In genomic region chr2:234595829-234596228, GRCh38 we compare ENCODE assay signal across 23 cellular contexts.
DNase-seq lines count a peak whose midpoint lies in the region; ATAC-seq and TF ChIP-seq lines count a peak whose summit lies in the region.
"Had no signal": no experiment of that assay in that cellular context is flagged by ENCODE, and none has a peak within 500 bp of the region (broad histone marks: within the 10 kb centered on the region; RNA-seq: fewer than 3 reads in every experiment).

No MANE protein-coding gene starts in this region.

- H3K27me3 Mint-ChIP-seq in MCF 10A (ENCODE audit: insufficient read depth, unreplicated experiment) = no peaks in the 10 kb centered on the region
- no peaks in the 10 kb centered on the region for H3K27me3 Mint-ChIP-seq in activated CD4-positive, alpha-beta T cell treated with anti-CD3 and anti-CD28 coated beads, Interleukin-2, amount 10 ng/mL, durations not matched to agents 7 days and 5 days
- H3K27me3 Mint-ChIP-seq: CD4-positive, CD25-positive, alpha-beta regulatory T cell had no signal

- whole genome bisulfite sequencing in mammary epithelial cell (ENCODE audit: low coverage, missing lambda C conversion rate) = 57% methylated on average over 3 of the region's 3 CpGs

- no peak overlapping the region for H3K27ac Mint-ChIP-seq in MCF 10A (ENCODE audit: low read depth, unreplicated experiment)
- H3K27ac Mint-ChIP-seq in activated CD4-positive, alpha-beta T cell treated with anti-CD3 and anti-CD28 coated beads, Interleukin-2, amount 10 ng/mL, durations not matched to agents 7 days and 5 days = no peak overlapping the region
- H3K27ac Mint-ChIP-seq: activated CD8-positive, alpha-beta memory T cell treated with anti-CD3 and anti-CD28 coated beads, Interleukin-2, amount 10 ng/mL, durations not matched to agents 7 days and 5 days; activated naive CD8-positive, alpha-beta T cell treated with anti-CD3 and anti-CD28 coated beads, Interleukin-2, amount 10 ng/mL, durations not matched to agents 7 days and 5 days; activated T-helper 1 cell treated with anti-CD3 and anti-CD28 coated beads, Interleukin-12 subunit alpha, Interleukin-12 subunit beta, Interleukin-2, Interleukin-4 antibody, amounts not matched to agents 30 ng/mL and 10 ng/mL and 1 ng/mL, durations not matched to agents 14 hours and 24 hours and 36 hours; CD4-positive, CD25-positive, alpha-beta regulatory T cell had no signal

- H3K79me2 ChIP-seq in mammary epithelial cell (ENCODE audit: insufficient read depth, low read length) (no peaks in the 10 kb centered on the region), fibroblast of lung (ENCODE audit: control insufficient read depth, insufficient read depth, low read length) (no peaks in the 10 kb centered on the region), PC-3 (ENCODE audit: low read length) (no peaks in the 10 kb centered on the region)

- in situ Hi-C loops in mammary epithelial cell (cut with MboI; ENCODE audit: low sequenced_read_pairs in 2 of 2) = no loop called here

- H3K4me1 Mint-ChIP-seq in MCF 10A (ENCODE audit: insufficient read depth, unreplicated experiment) = peaks cover 5% of the 10 kb centered on the region
- H3K4me1 Mint-ChIP-seq in activated CD4-positive, alpha-beta T cell treated with anti-CD3 and anti-CD28 coated beads, Interleukin-2, amount 10 ng/mL, durations not matched to agents 7 days and 5 days = no peaks in the 10 kb centered on the region
- H3K4me1 Mint-ChIP-seq: activated CD8-positive, alpha-beta memory T cell treated with anti-CD3 and anti-CD28 coated beads, Interleukin-2, amount 10 ng/mL, durations not matched to agents 7 days and 5 days; activated naive CD8-positive, alpha-beta T cell treated with anti-CD3 and anti-CD28 coated beads, Interleukin-2, amount 10 ng/mL, durations not matched to agents 7 days and 5 days; CD4-positive, CD25-positive, alpha-beta regulatory T cell had no signal

- peaks cover 2% of the 10 kb centered on the region for H3K4me1 ChIP-seq in mammary epithelial cell (ENCODE audit: insufficient read depth, low read length)
- H3K4me1 ChIP-seq in fibroblast of lung (ENCODE audit: control insufficient read depth, extremely low read depth, insufficient read depth, low read length) = peaks cover 2% of the 10 kb centered on the region
- H3K4me1 ChIP-seq in PC-3 (ENCODE audit: insufficient read depth, low read length) = no peaks in the 10 kb centered on the region
- H3K4me1 ChIP-seq: breast epithelium, upper lobe of left lung had no signal

- H3K27ac ChIP-seq in mammary epithelial cell (ENCODE audit: insufficient read depth, low read depth, low read length) (no peak overlapping the region), fibroblast of lung (ENCODE audit: insufficient read depth, low read length) (no peak overlapping the region), PC-3 (ENCODE audit: low read length) (no peak overlapping the region)
- H3K27ac ChIP-seq: breast epithelium, upper lobe of left lung had no signal

- H3K36me3 ChIP-seq in mammary epithelial cell (ENCODE audit: insufficient read depth, low read length) (no peaks in the 10 kb centered on the region), fibroblast of lung (ENCODE audit: control insufficient read depth, insufficient read depth, low read length) (no peaks in the 10 kb centered on the region), PC-3 (ENCODE audit: low read depth, low read length) (no peaks in the 10 kb centered on the region)
- H3K36me3 ChIP-seq: breast epithelium, upper lobe of left lung had no signal

- no peaks in the 10 kb centered on the region for H3K9me3 ChIP-seq in mammary epithelial cell (replicated peaks; ENCODE audit: insufficient read depth, low read length)
- H3K9me3 ChIP-seq in fibroblast of lung (ENCODE audit: control insufficient read depth, insufficient read depth, low read depth, low read length) = no peaks in the 10 kb centered on the region
- no peaks in the 10 kb centered on the region for H3K9me3 ChIP-seq in PC-3 (ENCODE audit: low read length)
- H3K9me3 ChIP-seq: breast epithelium, upper lobe of left lung had no signal

- no peaks in the 10 kb centered on the region for H4K20me1 ChIP-seq in mammary epithelial cell (ENCODE audit: insufficient read depth, low read length)
- no peaks in the 10 kb centered on the region for H4K20me1 ChIP-seq in fibroblast of lung (ENCODE audit: control insufficient read depth, extremely low read depth, insufficient read depth, low read length)
- no peaks in the 10 kb centered on the region for H4K20me1 ChIP-seq in PC-3 (ENCODE audit: low read length)

- H3F3A ChIP-seq in PC-3 (ENCODE audit: low read length, unreplicated experiment) = no peaks in the 10 kb centered on the region

- H3K4me3 Mint-ChIP-seq in MCF 10A (ENCODE audit: unreplicated experiment) = no peak overlapping the region
- no peak overlapping the region for H3K4me3 Mint-ChIP-seq in activated CD4-positive, alpha-beta T cell treated with anti-CD3 and anti-CD28 coated beads, Interleukin-2, amount 10 ng/mL, durations not matched to agents 7 days and 5 days
- H3K4me3 Mint-ChIP-seq: activated CD8-positive, alpha-beta memory T cell treated with anti-CD3 and anti-CD28 coated beads, Interleukin-2, amount 10 ng/mL, durations not matched to agents 7 days and 5 days; activated naive CD8-positive, alpha-beta T cell treated with anti-CD3 and anti-CD28 coated beads, Interleukin-2, amount 10 ng/mL, durations not matched to agents 7 days and 5 days; activated T-helper 1 cell treated with anti-CD3 and anti-CD28 coated beads, Interleukin-12 subunit alpha, Interleukin-12 subunit beta, Interleukin-2, Interleukin-4 antibody, amounts not matched to agents 30 ng/mL and 10 ng/mL and 1 ng/mL, durations not matched to agents 14 hours and 24 hours and 36 hours; CD4-positive, CD25-positive, alpha-beta regulatory T cell had no signal

- H3K9ac ChIP-seq in mammary epithelial cell (ENCODE audit: insufficient read depth, low read length) (no peak overlapping the region), fibroblast of lung (ENCODE audit: insufficient read depth, low read length) (no peak overlapping the region), PC-3 (ENCODE audit: low read length) (no peak overlapping the region)

- peak; percentile 40 for DNase-seq in mammary epithelial cell
- DNase-seq in MCF 10A (ENCODE audit: unreplicated experiment) = no peak
- DNase-seq in M059J (ENCODE audit: low read depth) = peak; percentile 92
- DNase-seq in fibroblast of lung (ENCODE audit: low read depth in 2 of 2) = peak; percentile 65 to 97
- DNase-seq in activated CD4-positive, alpha-beta T cell treated with anti-CD3 and anti-CD28 coated beads, Interleukin-2, amount 10 ng/mL, durations not matched to agents 7 days and 5 days = no peak
- DNase-seq in PC-3 = no peak
- DNase-seq: activated CD4-positive, alpha-beta T cell treated with anti-CD3 and anti-CD28 coated beads for 4 hours; activated naive CD8-positive, alpha-beta T cell treated with anti-CD3 and anti-CD28 coated beads, Interleukin-2, amount 10 ng/mL, durations not matched to agents 7 days and 5 days; CD4-positive, CD25-positive, alpha-beta regulatory T cell; cortex of kidney; DMS153; hippocampal formation; kidney; NCI-H146; NCI-H524 treated with DMSO at 0.1 percent for 48 hours; nucleus accumbens; upper lobe of left lung had no signal

- no peak overlapping the region for H3K4me2 ChIP-seq in mammary epithelial cell (ENCODE audit: insufficient read depth, low read depth, low read length)
- no peak overlapping the region for H3K4me2 ChIP-seq in fibroblast of lung (ENCODE audit: extremely low read depth, insufficient read depth, low read length)
- no peak overlapping the region for H3K4me2 ChIP-seq in PC-3 (ENCODE audit: low read length)

- H2AFZ ChIP-seq in mammary epithelial cell (ENCODE audit: low read depth, low read length) (no peak overlapping the region), fibroblast of lung (ENCODE audit: low read length) (no peak overlapping the region), PC-3 (ENCODE audit: low read length) (no peak overlapping the region)

- dilution Hi-C loops in mammary epithelial cell (cut with HindIII; ENCODE audit: low sequenced_read_pairs) = no loop called here

- no peaks in the 10 kb centered on the region for H3K9me3 Mint-ChIP-seq in MCF 10A (ENCODE audit: unreplicated experiment)
- no peaks in the 10 kb centered on the region for H3K9me3 Mint-ChIP-seq in activated CD4-positive, alpha-beta T cell treated with anti-CD3 and anti-CD28 coated beads, Interleukin-2, amount 10 ng/mL, durations not matched to agents 7 days and 5 days
- H3K9me3 Mint-ChIP-seq: activated naive CD8-positive, alpha-beta T cell treated with anti-CD3 and anti-CD28 coated beads, Interleukin-2, amount 10 ng/mL, durations not matched to agents 7 days and 5 days; activated T-helper 1 cell treated with anti-CD3 and anti-CD28 coated beads, Interleukin-12 subunit alpha, Interleukin-12 subunit beta, Interleukin-2, Interleukin-4 antibody, amounts not matched to agents 30 ng/mL and 10 ng/mL and 1 ng/mL, durations not matched to agents 14 hours and 24 hours and 36 hours had no signal

- BruUV-seq in mammary epithelial cell (replicated peaks; lab: Mats Ljungman, UMichigan) (no TSS peak), MCF 10A (replicated peaks; lab: Mats Ljungman, UMichigan) (no TSS peak), PC-3 (replicated peaks; lab: Mats Ljungman, UMichigan) (no TSS peak)

- no peak for ATAC-seq in GM21529 (IDR thresholded peaks at IDR 0.05; ENCODE audit: unreplicated experiment)
- ATAC-seq in PC-3 = no peak
- ATAC-seq in GM18868 (IDR thresholded peaks at IDR 0.05; ENCODE audit: unreplicated experiment) = no peak
- ATAC-seq: activated CD8-positive, alpha-beta memory T cell treated with anti-CD3 and anti-CD28 coated beads, Interleukin-2, amount 10 ng/mL, durations not matched to agents 7 days and 5 days had no signal

- H3K4me3 ChIP-seq in mammary epithelial cell (replicated peaks in 1 of 3; ENCODE audit: insufficient read depth in 1 of 3, low read depth in 2 of 3, low read length in 3 of 3) = no peak overlapping the region
- no peak overlapping the region for H3K4me3 ChIP-seq in fibroblast of lung (replicated peaks in 1 of 4; ENCODE audit: control extremely low read depth in 1 of 4, insufficient read depth in 1 of 4, low read depth in 3 of 4, low read length in 4 of 4)
- no peak overlapping the region for H3K4me3 ChIP-seq in PC-3 (ENCODE audit: low read length)
- H3K4me3 ChIP-seq: breast epithelium, lung, upper lobe of left lung had no signal

- H3K27me3 ChIP-seq in mammary epithelial cell (ENCODE audit: insufficient read depth, low read length) = no peaks in the 10 kb centered on the region
- H3K27me3 ChIP-seq in fibroblast of lung (ENCODE audit: control insufficient read depth, insufficient read depth, low read length) = no peaks in the 10 kb centered on the region
- no peaks in the 10 kb centered on the region; the same call in 1 of the 2 replicates for H3K27me3 ChIP-seq in PC-3 (ENCODE audit: low read length)
- H3K27me3 ChIP-seq: breast epithelium, upper lobe of left lung had no signal

- POLR2A ChIA-PET in MCF 10A (lab: Yijun Ruan, JAX) (no interaction called here), PC-3 (lab: Charles Lee; ENCODE audit: unreplicated experiment) (no interaction called here)
- POLR2A ChIA-PET in activated CD4-positive, alpha-beta T cell treated with anti-CD3 and anti-CD28 coated beads, Interleukin-2, amount 10 ng/mL, durations not matched to agents 7 days and 5 days (lab: Charles Lee) = no interaction called here

- no peak for TF ChIP-seq CTCF in mammary epithelial cell (conservative IDR thresholded peaks at IDR 0.05 in 1 of 2, IDR thresholded peaks at IDR 0.05 in 1 of 2; ENCODE audit: extremely low read depth in 1 of 2, insufficient read depth in 1 of 2, low read depth in 1 of 2, low read length in 2 of 2)
- TF ChIP-seq CTCF in MCF 10A (IDR thresholded peaks at IDR 0.05; ENCODE audit: unreplicated experiment) = no peak
- no peak for TF ChIP-seq CTCF in fibroblast of lung (conservative IDR thresholded peaks at IDR 0.05 in 1 of 2, IDR thresholded peaks at IDR 0.05 in 1 of 2; ENCODE audit: low read depth in 1 of 2, low read length in 2 of 2)
- TF ChIP-seq CTCF in PC-3 (conservative IDR thresholded peaks at IDR 0.05; ENCODE audit: low read depth, low read length) = no peak

- H3K9me2 ChIP-seq in PC-3 (replicated peaks; ENCODE audit: low read length) = no peaks in the 10 kb centered on the region

- peaks cover 6% of the 10 kb centered on the region for H3K36me3 Mint-ChIP-seq in MCF 10A (ENCODE audit: insufficient read depth, unreplicated experiment)
- H3K36me3 Mint-ChIP-seq in activated CD4-positive, alpha-beta T cell treated with anti-CD3 and anti-CD28 coated beads, Interleukin-2, amount 10 ng/mL, durations not matched to agents 7 days and 5 days (ENCODE audit: low read depth) = no peaks in the 10 kb centered on the region
- H3K36me3 Mint-ChIP-seq: activated CD8-positive, alpha-beta memory T cell treated with anti-CD3 and anti-CD28 coated beads, Interleukin-2, amount 10 ng/mL, durations not matched to agents 7 days and 5 days; activated naive CD8-positive, alpha-beta T cell treated with anti-CD3 and anti-CD28 coated beads, Interleukin-2, amount 10 ng/mL, durations not matched to agents 7 days and 5 days; CD4-positive, CD25-positive, alpha-beta regulatory T cell had no signal

- intact Hi-C loops in mammary epithelial cell (cut with micrococcal nuclease) = no loop called here
- intact Hi-C loops in MCF 10A (cut with micrococcal nuclease) = no loop called here
- intact Hi-C loops in PC-3 (cut with micrococcal nuclease) = no loop called here

- CTCF ChIA-PET in mammary epithelial cell (lab: Charles Lee; ENCODE audit: low non-redundant PET) (no interaction called here), MCF 10A (lab: Yijun Ruan, JAX) (no interaction called here), PC-3 (lab: Charles Lee) (no interaction called here)
- CTCF ChIA-PET in activated CD4-positive, alpha-beta T cell treated with anti-CD3 and anti-CD28 coated beads, Interleukin-2, amount 10 ng/mL, durations not matched to agents 7 days and 5 days (lab: Charles Lee) = interaction anchor here (0.6 kb wide), 1 partner anchor 1785 kb away, joined by 3 read pairs; no protein-coding TSS in a partner anchor

Comparison
In these comparisons a context has a peak if more than half of its experiments do, and no peak if none do; other contexts are left out.
1. DNase-seq: peak in mammary epithelial cell (single experiment), M059J (single experiment) and fibroblast of lung (2 of 2); none in MCF 10A (single experiment), activated CD4-positive, alpha-beta T cell treated with anti-CD3 and anti-CD28 coated beads, Interleukin-2, amount 10 ng/mL, durations not matched to agents 7 days and 5 days (single experiment) and PC-3 (single experiment).